Comparison of ENCODE assay signal across 1 cellular context in the genomic region with DNA sequence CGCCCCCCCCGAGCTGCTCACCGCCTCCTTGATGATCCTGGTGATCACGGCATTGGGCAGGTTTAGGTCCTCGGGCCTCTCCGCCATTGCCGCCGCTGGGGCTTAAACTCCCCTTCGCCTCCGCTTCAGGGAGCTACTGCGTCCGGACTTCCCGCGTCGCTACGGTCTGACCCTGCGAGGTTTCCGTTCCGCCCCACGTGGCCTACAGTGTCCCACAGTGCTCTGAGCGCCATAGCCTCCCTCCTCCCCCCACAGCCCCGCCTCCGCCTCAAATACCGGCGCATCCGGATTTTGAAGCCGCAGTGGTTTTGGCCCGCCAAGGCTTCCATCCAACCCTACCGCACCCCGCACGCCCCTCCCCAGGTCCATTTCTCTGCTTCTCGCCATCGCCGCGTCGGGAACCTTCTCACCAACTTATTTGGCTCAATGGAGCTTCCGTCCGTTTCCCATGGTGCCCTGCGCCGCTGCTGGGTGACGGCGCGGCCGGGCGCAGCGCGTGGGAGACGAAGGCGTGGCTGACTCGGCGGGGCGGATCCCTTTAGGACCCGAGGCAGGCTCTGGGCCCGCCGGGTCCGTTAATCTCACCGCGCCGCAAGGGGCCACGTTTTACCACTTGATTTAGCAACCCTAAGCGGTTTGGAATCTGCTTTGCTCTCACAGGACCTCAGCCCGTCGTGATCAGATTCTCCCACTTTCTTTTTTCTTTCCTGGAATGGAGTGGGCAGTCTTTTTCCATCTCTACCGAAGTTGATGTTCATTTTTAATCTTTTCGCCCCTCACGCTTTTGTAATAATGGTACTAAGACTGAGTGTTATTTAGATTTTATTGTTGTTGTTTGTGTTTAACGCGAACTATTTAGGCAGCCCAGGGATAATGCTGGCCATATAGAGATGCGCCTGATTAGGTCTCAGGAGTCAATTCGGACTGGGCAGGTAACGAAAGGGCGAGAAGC.
A peak's percentile ranks its signal among the peaks of the same experiment; 100 is the strongest.
TF ChIP-seq lines count a peak whose summit lies in the region.

A gene with protein sequence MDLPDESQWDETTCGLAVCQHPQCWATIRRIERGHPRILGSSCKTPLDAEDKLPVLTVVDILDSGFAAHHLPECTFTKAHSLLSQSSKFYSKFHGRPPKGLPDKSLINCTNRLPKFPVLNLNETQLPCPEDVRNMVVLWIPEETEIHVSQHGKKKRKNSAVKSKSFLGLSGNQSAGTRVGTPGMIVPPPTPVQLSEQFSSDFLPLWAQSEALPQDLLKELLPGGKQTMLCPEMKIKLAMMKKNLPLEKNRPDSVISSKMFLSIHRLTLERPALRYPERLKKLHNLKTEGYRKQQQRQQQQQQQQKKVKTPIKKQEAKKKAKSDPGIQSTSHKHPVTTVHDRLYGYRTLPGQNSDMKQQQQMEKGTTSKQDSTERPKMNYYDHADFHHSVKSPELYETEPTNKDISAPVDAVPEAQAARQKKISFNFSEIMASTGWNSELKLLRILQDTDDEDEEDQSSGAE (plus strand): TSS at position 541 of the 952 bp plus-strand sequence. CDS start 2,747 bp downstream, outside the sequence.
A gene with protein sequence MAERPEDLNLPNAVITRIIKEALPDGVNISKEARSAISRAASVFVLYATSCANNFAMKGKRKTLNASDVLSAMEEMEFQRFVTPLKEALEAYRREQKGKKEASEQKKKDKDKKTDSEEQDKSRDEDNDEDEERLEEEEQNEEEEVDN (minus strand): TSS at position 469 of the 952 bp plus-strand sequence. CDS start 382 bp downstream, at position 87.

TF ChIP-seq in HepG2, 621 proteins besides CTCF, POLR2A, EP300 and RAD21 (continued from another document):
- TF ChIP-seq ZNF276 (CRISPR knock-in tag; IDR thresholded peaks at IDR 0.05; ENCODE audit: low read depth) (0 out of 2 replicates have a peak, but pooled peaks have one; percentile 34), ZBTB25 (CRISPR knock-in tag; IDR thresholded peaks at IDR 0.05) (peak; percentile 96), ZFX (CRISPR knock-in tag; IDR thresholded peaks at IDR 0.05; ENCODE audit: low read depth) (peak; percentile 86), ZBTB1 (CRISPR knock-in tag; IDR thresholded peaks at IDR 0.05; ENCODE audit: borderline replicate concordance) (no peak), TBX2 (CRISPR knock-in tag; IDR thresholded peaks at IDR 0.05; ENCODE audit: borderline replicate concordance) (peak; percentile 87), ARNT2 (CRISPR knock-in tag; IDR thresholded peaks at IDR 0.05; ENCODE audit: low read depth) (peak; percentile 83), NFE2L2 (IDR thresholded peaks at IDR 0.05; ENCODE audit: low read length) (peak; percentile 2; the same call in 1 of the 2 replicates), AKAP8 (CRISPR knock-in tag; IDR thresholded peaks at IDR 0.05) (0 out of 2 replicates have a peak, but pooled peaks have one; percentile 50), ZBTB40 (IDR thresholded peaks at IDR 0.05) (no peak), ZBTB40 (CRISPR knock-in tag; IDR thresholded peaks at IDR 0.05) (peak; percentile 86), CREBL2 (CRISPR knock-in tag; IDR thresholded peaks at IDR 0.05; ENCODE audit: borderline replicate concordance) (no peak), ATM (IDR thresholded peaks at IDR 0.05; ENCODE audit: borderline replicate concordance) (no peak), ZNF709 (CRISPR knock-in tag; IDR thresholded peaks at IDR 0.05) (no peak; the same call in 1 of the 2 replicates), REXO4 (CRISPR knock-in tag; IDR thresholded peaks at IDR 0.05; ENCODE audit: borderline replicate concordance) (no peak), PLRG1 (conservative IDR thresholded peaks at IDR 0.05) (no peak), IRF1 (CRISPR knock-in tag; IDR thresholded peaks at IDR 0.05; ENCODE audit: low read depth) (peak; percentile 70; the same call in 1 of the 2 replicates), RARG (CRISPR knock-in tag; IDR thresholded peaks at IDR 0.05; ENCODE audit: low read depth) (no peak), ZNF282 (IDR thresholded peaks at IDR 0.05; ENCODE audit: partially characterized antibody) (no peak), RFXANK (CRISPR knock-in tag; IDR thresholded peaks at IDR 0.05) (0 out of 2 replicates have a peak, but pooled peaks have one; percentile 52), ZBTB20 (CRISPR knock-in tag; IDR thresholded peaks at IDR 0.05; ENCODE audit: borderline replicate concordance, low read depth) (peak; percentile 74), ZNF230 (CRISPR knock-in tag; IDR thresholded peaks at IDR 0.05) (peak; percentile 85), ZNF446 (CRISPR knock-in tag; IDR thresholded peaks at IDR 0.05) (no peak), ZNF780A (CRISPR knock-in tag; IDR thresholded peaks at IDR 0.05) (peak; percentile 55), ZMAT5 (CRISPR knock-in tag; IDR thresholded peaks at IDR 0.05; ENCODE audit: borderline replicate concordance, low read depth) (no peak), POGK (CRISPR knock-in tag; conservative IDR thresholded peaks at IDR 0.05) (0 out of 2 replicates have a peak, but pooled peaks have one; percentile 69), ZNF589 (CRISPR knock-in tag; conservative IDR thresholded peaks at IDR 0.05) (peak; percentile 87)
